19 cellular contexts compared by ENCODE assay signal in genomic region chr11:20623258-20623657, GRCh38. TPM values are rescaled to one million over a fixed set of nuclear protein-coding genes. Genes with fewer than 3 reads are reported as not detected.
"Had no signal": no experiment of that assay in that cellular context is flagged by ENCODE, and none has a peak within 500 bp of the region (broad histone marks: within the 10 kb centered on the region; RNA-seq: fewer than 3 reads in every experiment).

No MANE protein-coding gene starts in this region.

- H3K4me3 Mint-ChIP-seq: activated T-cell treated with anti-CD3 and anti-CD28 coated beads, Interleukin-2, amount 50 U/mL, for 24 hours; mesothelial cell of epicardium; nephron progenitor cell; type B pancreatic cell had no signal

- ATAC-seq: lower lobe of right lung; right lobe of liver; stimulated activated naive CD8-positive, alpha-beta T cell treated with anti-CD3 and anti-CD28 coated beads, Interleukin-15, Interleukin-2, amounts not matched to agents 100 U/mL and 50 U/mL, for 24 hours had no signal

- FAIRE-seq: astrocyte had no signal

- H3K27ac Mint-ChIP-seq: activated T-cell treated with anti-CD3 and anti-CD28 coated beads, Interleukin-2, amount 50 U/mL, for 24 hours; mesothelial cell of epicardium; nephron progenitor cell; type B pancreatic cell had no signal

- H3K4me1 Mint-ChIP-seq: mesothelial cell of epicardium had no signal

- H3K4me3 ChIP-seq: cardiac muscle cell, dorsolateral prefrontal cortex, lower lobe of right lung, prostate gland, right lobe of liver, smooth muscle cell had no signal

- H3K27me3 ChIP-seq: dorsolateral prefrontal cortex, right lobe of liver had no signal

- H3K9me3 Mint-ChIP-seq: activated T-cell treated with anti-CD3 and anti-CD28 coated beads, Interleukin-2, amount 50 U/mL, for 24 hours; mesothelial cell of epicardium; nephron progenitor cell; type B pancreatic cell had no signal

- DNase-seq: activated CD4-positive, alpha-beta T cell treated with anti-CD3 and anti-CD28 coated beads, Interleukin-2, amount 50 U/mL, for 48 hours; activated naive CD4-positive, alpha-beta T cell treated with anti-CD3 and anti-CD28 coated beads, Interleukin-2, amount 50 U/mL, for 16 hours; activated T-cell treated with anti-CD3 and anti-CD28 coated beads, Interleukin-2, amount 50 U/mL, for 24 hours; dorsolateral prefrontal cortex; erythroblast; lower lobe of right lung; nephron progenitor cell; right lobe of liver; stimulated activated CD4-positive, alpha-beta T cell treated with anti-CD3 and anti-CD28 coated beads, Interleukin-4, amount 100 ng/mL, for 4 hours; stimulated activated CD8-positive, alpha-beta memory T cell treated with anti-CD3 and anti-CD28 coated beads, Interleukin-4, amount 100 ng/mL, for 48 hours; stimulated activated naive CD8-positive, alpha-beta T cell treated with anti-CD3 and anti-CD28 coated beads, Interleukin-15, Interleukin-2, amounts not matched to agents 100 U/mL and 50 U/mL, for 24 hours; WERI-Rb-1 had no signal

- H3K36me3 ChIP-seq: cardiac muscle cell, lower lobe of right lung, prostate gland, right lobe of liver, WERI-Rb-1 had no signal

- H3K36me3 Mint-ChIP-seq: mesothelial cell of epicardium, type B pancreatic cell had no signal

RNA-seq across cellular contexts. Expression of gene SLC6A5, which starts 23.9 kb away (rescaled TPM):
- total RNA-seq: astrocyte, cardiac muscle cell, lower lobe of right lung, mesothelial cell of epicardium, osteoblast, right lobe of liver, smooth muscle cell had no signal

RNA-seq across cellular contexts. Expression of gene NELL1, which starts 46.1 kb away (rescaled TPM):
- total RNA-seq: osteoblast, right lobe of liver, smooth muscle cell had no signal
